ENCODE assay signal across 1 cellular context in genomic region chr2:26462511-26463251, GRCh38.
TF ChIP-seq lines count a peak whose summit lies in the region.

No MANE protein-coding gene starts in this region.

TF ChIP-seq in K562, 482 proteins besides CTCF, POLR2A, EP300 and RAD21 (continued from another document and continues in another):
- no peak for TF ChIP-seq ZBTB43 (CRISPR knock-in tag; IDR thresholded peaks at IDR 0.05)
- peak; percentile 88 for TF ChIP-seq MAFK (IDR thresholded peaks at IDR 0.05; ENCODE audit: low read length)
- TF ChIP-seq, protein P1, sequence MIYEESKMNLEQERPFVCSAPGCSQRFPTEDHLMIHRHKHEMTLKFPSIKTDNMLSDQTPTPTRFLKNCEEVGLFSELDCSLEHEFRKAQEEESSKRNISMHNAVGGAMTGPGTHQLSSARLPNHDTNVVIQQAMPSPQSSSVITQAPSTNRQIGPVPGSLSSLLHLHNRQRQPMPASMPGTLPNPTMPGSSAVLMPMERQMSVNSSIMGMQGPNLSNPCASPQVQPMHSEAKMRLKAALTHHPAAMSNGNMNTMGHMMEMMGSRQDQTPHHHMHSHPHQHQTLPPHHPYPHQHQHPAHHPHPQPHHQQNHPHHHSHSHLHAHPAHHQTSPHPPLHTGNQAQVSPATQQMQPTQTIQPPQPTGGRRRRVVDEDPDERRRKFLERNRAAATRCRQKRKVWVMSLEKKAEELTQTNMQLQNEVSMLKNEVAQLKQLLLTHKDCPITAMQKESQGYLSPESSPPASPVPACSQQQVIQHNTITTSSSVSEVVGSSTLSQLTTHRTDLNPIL (CRISPR knock-in tag; IDR thresholded peaks at IDR 0.05) = no peak
- TF ChIP-seq YY1 (IDR thresholded peaks at IDR 0.05; ENCODE audit: borderline replicate concordance in 1 of 3, control insufficient read depth in 1 of 3, extremely low read depth in 1 of 3, insufficient read depth in 3 of 3, insufficient read length in 1 of 3, insufficient replicate concordance in 2 of 3, low read depth in 1 of 3, low read length in 2 of 3) = peak in 1 of 3 experiments; percentile 20
- no peak for TF ChIP-seq ZNF431 (CRISPR knock-in tag; IDR thresholded peaks at IDR 0.05)
- TF ChIP-seq ZNF280A (IDR thresholded peaks at IDR 0.05; ENCODE audit: low read depth, partially characterized antibody) = no peak
- TF ChIP-seq ZNF347 (CRISPR knock-in tag; IDR thresholded peaks at IDR 0.05; ENCODE audit: low read depth) = no peak
- no peak for TF ChIP-seq SIN3A (IDR thresholded peaks at IDR 0.05; ENCODE audit: borderline replicate concordance in 2 of 2, control insufficient read depth in 1 of 2, low read depth in 2 of 2, low read length in 2 of 2)
- TF ChIP-seq ZNF232 (CRISPR knock-in tag; IDR thresholded peaks at IDR 0.05) = no peak
- no peak for TF ChIP-seq KLF6 (CRISPR knock-in tag; IDR thresholded peaks at IDR 0.05; ENCODE audit: borderline replicate concordance)
- TF ChIP-seq NR2C2 (CRISPR knock-in tag; IDR thresholded peaks at IDR 0.05) = no peak
- no peak for TF ChIP-seq NR2C2 (tag; IDR thresholded peaks at IDR 0.05)
- no peak for TF ChIP-seq THAP7 (CRISPR knock-in tag; IDR thresholded peaks at IDR 0.05)
- peak; percentile 89 for TF ChIP-seq ZNF316 (IDR thresholded peaks at IDR 0.05)
- TF ChIP-seq RCOR1 (IDR thresholded peaks at IDR 0.05; ENCODE audit: borderline replicate concordance in 1 of 2, low read depth in 2 of 2, low read length in 2 of 2) = peak in 1 of 2 experiments; percentile 61; a peak in 1 of 4 replicates
- TF ChIP-seq NR2C1 (IDR thresholded peaks at IDR 0.05) = no peak
- TF ChIP-seq NR2C1 (tag; IDR thresholded peaks at IDR 0.05) = no peak
- no peak for TF ChIP-seq RNF2 (IDR thresholded peaks at IDR 0.05)
- no peak for TF ChIP-seq PHTF2 (CRISPR knock-in tag; IDR thresholded peaks at IDR 0.05)
- no peak for TF ChIP-seq KDM1A (IDR thresholded peaks at IDR 0.05)
- TF ChIP-seq ZNF282 (CRISPR knock-in tag; IDR thresholded peaks at IDR 0.05) = no peak
- TF ChIP-seq THRAP3 (IDR thresholded peaks at IDR 0.05; ENCODE audit: borderline replicate concordance) = no peak
- no peak for TF ChIP-seq CHD4 (IDR thresholded peaks at IDR 0.05; ENCODE audit: insufficient read depth, insufficient replicate concordance, low read depth, low read length, poor library complexity, severe bottlenecking)
- 0 out of 2 replicates have a peak, but pooled peaks have one; percentile 19 for TF ChIP-seq SMARCA4 (IDR thresholded peaks at IDR 0.05)
- no peak for TF ChIP-seq XRCC3 (IDR thresholded peaks at IDR 0.05)
- TF ChIP-seq FOXP4 (CRISPR knock-in tag; IDR thresholded peaks at IDR 0.05; ENCODE audit: borderline replicate concordance) = no peak
- TF ChIP-seq HCFC1 (IDR thresholded peaks at IDR 0.05; ENCODE audit: low read depth, low read length) = 0 out of 2 replicates have a peak, but pooled peaks have one; percentile 11
- no peak for TF ChIP-seq GTF2F1 (IDR thresholded peaks at IDR 0.05; ENCODE audit: low read depth, low read length)
- no peak for TF ChIP-seq TCFL5 (CRISPR knock-in tag; conservative IDR thresholded peaks at IDR 0.05)
- no peak for TF ChIP-seq TAF15 (IDR thresholded peaks at IDR 0.05; ENCODE audit: low read depth, low read length)
- TF ChIP-seq, protein P2, sequence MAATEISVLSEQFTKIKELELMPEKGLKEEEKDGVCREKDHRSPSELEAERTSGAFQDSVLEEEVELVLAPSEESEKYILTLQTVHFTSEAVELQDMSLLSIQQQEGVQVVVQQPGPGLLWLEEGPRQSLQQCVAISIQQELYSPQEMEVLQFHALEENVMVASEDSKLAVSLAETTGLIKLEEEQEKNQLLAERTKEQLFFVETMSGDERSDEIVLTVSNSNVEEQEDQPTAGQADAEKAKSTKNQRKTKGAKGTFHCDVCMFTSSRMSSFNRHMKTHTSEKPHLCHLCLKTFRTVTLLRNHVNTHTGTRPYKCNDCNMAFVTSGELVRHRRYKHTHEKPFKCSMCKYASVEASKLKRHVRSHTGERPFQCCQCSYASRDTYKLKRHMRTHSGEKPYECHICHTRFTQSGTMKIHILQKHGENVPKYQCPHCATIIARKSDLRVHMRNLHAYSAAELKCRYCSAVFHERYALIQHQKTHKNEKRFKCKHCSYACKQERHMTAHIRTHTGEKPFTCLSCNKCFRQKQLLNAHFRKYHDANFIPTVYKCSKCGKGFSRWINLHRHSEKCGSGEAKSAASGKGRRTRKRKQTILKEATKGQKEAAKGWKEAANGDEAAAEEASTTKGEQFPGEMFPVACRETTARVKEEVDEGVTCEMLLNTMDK (IDR thresholded peaks at IDR 0.05; ENCODE audit: borderline replicate concordance, insufficient read depth, low read depth, low read length, poor library complexity, severe bottlenecking) = peak; percentile 13
- peak; percentile 60 for TF ChIP-seq NFE2L1 (tag; IDR thresholded peaks at IDR 0.05; ENCODE audit: borderline replicate concordance, low read depth)
- TF ChIP-seq ZNF785 (CRISPR knock-in tag; IDR thresholded peaks at IDR 0.05) = no peak
- 0 out of 2 replicates have a peak, but pooled peaks have one; percentile 13 for TF ChIP-seq SOX6 (IDR thresholded peaks at IDR 0.05)
- no peak for TF ChIP-seq KDM4B (IDR thresholded peaks at IDR 0.05; ENCODE audit: borderline replicate concordance in 2 of 2, low read depth in 1 of 2)
- no peak for TF ChIP-seq PTBP1 (IDR thresholded peaks at IDR 0.05; ENCODE audit: low read depth, low read length)
- no peak for TF ChIP-seq ZNF3 (CRISPR knock-in tag; IDR thresholded peaks at IDR 0.05)
- no peak for TF ChIP-seq CEBPB (tag; IDR thresholded peaks at IDR 0.05)
- no peak for TF ChIP-seq SUPT5H (IDR thresholded peaks at IDR 0.05)
- TF ChIP-seq JUN (IDR thresholded peaks at IDR 0.05; ENCODE audit: borderline replicate concordance, low read depth, low read length) = peak; percentile 74
- peak; percentile 63; the same call in 1 of the 2 replicates for TF ChIP-seq JUN (CRISPR knock-in tag; IDR thresholded peaks at IDR 0.05; ENCODE audit: borderline replicate concordance)
- TF ChIP-seq SRSF9 (IDR thresholded peaks at IDR 0.05; ENCODE audit: borderline replicate concordance, low read depth, low read length) = no peak
- 0 out of 2 replicates have a peak, but pooled peaks have one; percentile 17 for TF ChIP-seq PKNOX1 (IDR thresholded peaks at IDR 0.05)
- TF ChIP-seq CTBP1 (IDR thresholded peaks at IDR 0.05; ENCODE audit: borderline replicate concordance) = peak; percentile 39; the same call in 1 of the 2 replicates
- TF ChIP-seq NRF1 (conservative IDR thresholded peaks at IDR 0.05 in 1 of 2, IDR thresholded peaks at IDR 0.05 in 1 of 2) = no peak
- no peak for TF ChIP-seq NCOR1 (IDR thresholded peaks at IDR 0.05)
- TF ChIP-seq, protein P3, sequence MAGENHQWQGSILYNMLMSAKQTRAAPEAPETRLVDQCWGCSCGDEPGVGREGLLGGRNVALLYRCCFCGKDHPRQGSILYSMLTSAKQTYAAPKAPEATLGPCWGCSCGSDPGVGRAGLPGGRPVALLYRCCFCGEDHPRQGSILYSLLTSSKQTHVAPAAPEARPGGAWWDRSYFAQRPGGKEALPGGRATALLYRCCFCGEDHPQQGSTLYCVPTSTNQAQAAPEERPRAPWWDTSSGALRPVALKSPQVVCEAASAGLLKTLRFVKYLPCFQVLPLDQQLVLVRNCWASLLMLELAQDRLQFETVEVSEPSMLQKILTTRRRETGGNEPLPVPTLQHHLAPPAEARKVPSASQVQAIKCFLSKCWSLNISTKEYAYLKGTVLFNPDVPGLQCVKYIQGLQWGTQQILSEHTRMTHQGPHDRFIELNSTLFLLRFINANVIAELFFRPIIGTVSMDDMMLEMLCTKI (IDR thresholded peaks at IDR 0.05; ENCODE audit: partially characterized antibody) = no peak
- TF ChIP-seq HNRNPL (IDR thresholded peaks at IDR 0.05; ENCODE audit: low read depth, low read length) = no peak
- TF ChIP-seq BRF1 (IDR thresholded peaks at IDR 0.05; ENCODE audit: borderline replicate concordance, extremely low read depth, insufficient read length) = no peak
- TF ChIP-seq GABPB2 (CRISPR knock-in tag; conservative IDR thresholded peaks at IDR 0.05) = no peak
- TF ChIP-seq DEAF1 (CRISPR knock-in tag; IDR thresholded peaks at IDR 0.05) = peak; percentile 49; the same call in 1 of the 2 replicates
- peak; percentile 80 for TF ChIP-seq TFAP4 (CRISPR knock-in tag; IDR thresholded peaks at IDR 0.05; ENCODE audit: borderline replicate concordance)
- TF ChIP-seq PML (IDR thresholded peaks at IDR 0.05; ENCODE audit: low read length) = no peak
- TF ChIP-seq TEAD4 (IDR thresholded peaks at IDR 0.05; ENCODE audit: low read length) = peak; percentile 57
- TF ChIP-seq TEAD4 (CRISPR knock-in tag; IDR thresholded peaks at IDR 0.05; ENCODE audit: borderline replicate concordance) = no peak
- no peak for TF ChIP-seq CSDE1 (IDR thresholded peaks at IDR 0.05)
- TF ChIP-seq, protein P4, sequence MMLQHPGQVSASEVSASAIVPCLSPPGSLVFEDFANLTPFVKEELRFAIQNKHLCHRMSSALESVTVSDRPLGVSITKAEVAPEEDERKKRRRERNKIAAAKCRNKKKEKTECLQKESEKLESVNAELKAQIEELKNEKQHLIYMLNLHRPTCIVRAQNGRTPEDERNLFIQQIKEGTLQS (IDR thresholded peaks at IDR 0.05) = peak; percentile 81
- TF ChIP-seq, protein P4 (CRISPR knock-in tag; conservative IDR thresholded peaks at IDR 0.05) = no peak
